8 cellular contexts compared by ENCODE assay signal in genomic region chr3:196739671-196740475, GRCh38. TPM values are rescaled to one million over a fixed set of nuclear protein-coding genes. Genes with fewer than 3 reads are reported as not detected.
DNase-seq lines count a peak whose midpoint lies in the region; ATAC-seq and TF ChIP-seq lines count a peak whose summit lies in the region.

Gene PAK2, plus strand, starts transcription at chr3:196739857. Its CDS starts 42,790 bp downstream, at chr3:196782647.

- H3K4me2 ChIP-seq in Karpas-422 (ENCODE audit: low read depth, low read length, poor library complexity, severe bottlenecking), result peak within 1 kb of the TSS; percentile 82

- peak in 1 of 6 experiments; percentile 2 for TF ChIP-seq CTCF in Peyer's patch (IDR thresholded peaks at IDR 0.05)

- H3K4me1 Mint-ChIP-seq in activated T-cell treated with anti-CD3 and anti-CD28 coated beads, Interleukin-2, amount 50 U/mL, for 4 hours (ENCODE audit: low read depth), result peaks cover 25% of the 10 kb centered on the region

- no peaks in the 10 kb centered on the region for H3K9me3 Mint-ChIP-seq in activated T-cell treated with anti-CD3 and anti-CD28 coated beads, Interleukin-2, amount 50 U/mL, for 4 hours

- H3K27ac ChIP-seq in Karpas-422 (ENCODE audit: low read length), result peak within 1 kb of the TSS; percentile 78
- peak within 1 kb of the TSS; percentile 96 to 98 (median 98) for H3K27ac ChIP-seq in Peyer's patch

- H3K27me3 Mint-ChIP-seq in activated T-cell treated with anti-CD3 and anti-CD28 coated beads, Interleukin-2, amount 50 U/mL, for 4 hours (ENCODE audit: low read depth), result no peaks in the 10 kb centered on the region

- H3K4me3 Mint-ChIP-seq in activated T-cell treated with anti-CD3 and anti-CD28 coated beads, Interleukin-2, amount 50 U/mL, for 4 hours, result peak within 1 kb of the TSS; percentile 100

- no peaks in the 10 kb centered on the region; the same call in 1 of the 2 replicates for H3K9me3 ChIP-seq in Karpas-422 (ENCODE audit: low read length)
- H3K9me3 ChIP-seq in Peyer's patch, result no peaks in the 10 kb centered on the region

- H3K9me2 ChIP-seq in Karpas-422 (replicated peaks; ENCODE audit: insufficient read depth, low read length), result no peaks in the 10 kb centered on the region

- DNase-seq in DMS153 treated with DMSO at 0.1 percent for 48 hours (lab: John Stamatoyannopoulos, UW; ENCODE audit: unreplicated experiment) (peak; percentile 58), Karpas-422 (peak; percentile 98), Peyer's patch (peak; percentile 93 to 98 (median 95)), erythroblast (lab: John Stamatoyannopoulos, UW) (peak; percentile 91 to 95), mucosa of gallbladder (ENCODE audit: low spot score) (peak; percentile 92)
- peak; percentile 89 for DNase-seq in activated T-cell treated with anti-CD3 and anti-CD28 coated beads, Interleukin-2, amount 50 U/mL, for 4 hours
- peak; percentile 89 for DNase-seq in stimulated activated CD8-positive, alpha-beta memory T cell treated with anti-CD3 and anti-CD28 coated beads, Interleukin-4, amount 100 ng/mL, for 24 hours (ENCODE audit: low read depth)

- peak within 1 kb of the TSS; percentile 98 for H3K9ac ChIP-seq in Karpas-422 (ENCODE audit: low read length)

- peak; percentile 89 for ATAC-seq in GM21737 (IDR thresholded peaks at IDR 0.05; ENCODE audit: unreplicated experiment)
- peak; percentile 91 to 93 for ATAC-seq in activated T-cell treated with anti-CD3 and anti-CD28 coated beads, Interleukin-2, amount 50 U/mL, for 4 hours

- H3K79me2 ChIP-seq in Karpas-422 (ENCODE audit: low read length), result peaks cover 51% of the 10 kb centered on the region

- peak within 1 kb of the TSS; percentile 6; the same call in 1 of the 2 replicates for H2AFZ ChIP-seq in Karpas-422 (ENCODE audit: low read length)

- H4K20me1 ChIP-seq in Karpas-422 (ENCODE audit: insufficient read depth, low read depth, low read length), result peaks cover 16% of the 10 kb centered on the region

- H3K27me3 ChIP-seq in Karpas-422 (ENCODE audit: low read length) (no peaks in the 10 kb centered on the region), Peyer's patch (no peaks in the 10 kb centered on the region)

- TF ChIP-seq POLR2A in Peyer's patch (IDR thresholded peaks at IDR 0.05) (peak; percentile 34 to 77), erythroblast (IDR thresholded peaks at IDR 0.05; ENCODE audit: low read length) (peak; percentile 40)

- H3K36me3 ChIP-seq in Karpas-422 (ENCODE audit: insufficient read depth, low read length) (peaks cover 30% of the 10 kb centered on the region), Peyer's patch (no peaks in the 10 kb centered on the region)

- H3K4me1 ChIP-seq in Karpas-422 (ENCODE audit: low read length), result peaks cover 11% of the 10 kb centered on the region
- peaks cover 0 to 16% (median 3%) of the 10 kb centered on the region in 4 donors for H3K4me1 ChIP-seq in Peyer's patch

- H3K36me3 Mint-ChIP-seq in activated T-cell treated with anti-CD3 and anti-CD28 coated beads, Interleukin-2, amount 50 U/mL, for 4 hours (ENCODE audit: insufficient read depth), result peaks cover 11% of the 10 kb centered on the region

- H3K4me3 ChIP-seq in Karpas-422 (ENCODE audit: low read length) (peak within 1 kb of the TSS; percentile 83), Peyer's patch (peak within 1 kb of the TSS; percentile 85 to 93 (median 88))

RNA-seq across cellular contexts. Expression of gene PAK2, which starts in this region (rescaled TPM):
- 87.0 and 102 TPM in 2 replicates for total RNA-seq in Karpas-422 (2014; rRNA removed; shearing (Covaris generic); ENCODE audit: low replicate concordance)
- total RNA-seq in Peyer's patch (10 to 100 TPM; 42.9 to 65.2 (median 53.5) TPM), mucosa of gallbladder (63.4 TPM)
- 10 to 100 TPM; 60.1 to 71.1 (median 65.8) TPM for total RNA-seq in activated T-cell treated with anti-CD3 and anti-CD28 coated beads, Interleukin-2, amount 50 U/mL, for 4 hours

Comparison
In these comparisons a context has a peak if more than half of its experiments do, and no peak if none do; other contexts are left out.
1. Peak in every context shown above with its lines: DNase-seq, ATAC-seq, H3K4me3 ChIP-seq and H3K27ac ChIP-seq.